In the genomic region with DNA sequence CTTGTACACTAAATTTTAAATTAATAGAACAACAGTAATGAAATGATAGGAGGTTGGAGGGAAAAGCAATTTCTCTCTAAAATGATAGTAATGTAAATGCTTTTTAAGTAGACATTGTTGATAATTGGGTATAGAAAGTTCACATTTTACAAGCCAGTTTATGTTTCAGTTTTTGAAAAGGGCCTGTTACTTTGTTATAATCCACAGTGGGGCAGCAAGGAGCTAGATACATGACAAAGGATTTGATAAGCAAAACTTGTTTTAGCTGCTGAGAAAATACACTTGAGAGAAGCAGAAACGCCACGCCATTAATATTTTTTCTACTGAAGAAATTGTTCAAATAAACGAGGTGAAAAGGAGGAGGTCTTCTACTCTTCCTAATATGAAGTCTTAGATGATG, we compare ENCODE assay signal across 10 cellular contexts. TPM values are rescaled to one million over a fixed set of nuclear protein-coding genes. Genes with fewer than 3 reads are reported as not detected.
A peak's percentile ranks its signal among the peaks of the same experiment; 100 is the strongest.
DNase-seq lines count a peak whose midpoint lies in the region; ATAC-seq and TF ChIP-seq lines count a peak whose summit lies in the region.
"Had no signal": no experiment of that assay in that cellular context is flagged by ENCODE, and none has a peak within 500 bp of the region (broad histone marks: within the 10 kb centered on the region; RNA-seq: fewer than 3 reads in every experiment).

No MANE protein-coding gene starts in this region.

- TF ChIP-seq CTCF in chondrocyte (IDR thresholded peaks at IDR 0.05), result peak; percentile 75
- TF ChIP-seq CTCF in neural cell (IDR thresholded peaks at IDR 0.05; ENCODE audit: poor library complexity, severe bottlenecking), result peak; percentile 61

- no peak for TF ChIP-seq EP300 in neural cell (conservative IDR thresholded peaks at IDR 0.05; ENCODE audit: poor library complexity, severe bottlenecking)

- H3K9ac ChIP-seq in neural cell (ENCODE audit: low read length), result no peak overlapping the region

- H3K27ac Mint-ChIP-seq in chondrocyte (ENCODE audit: unreplicated experiment), result no peak overlapping the region
- H3K27ac Mint-ChIP-seq: activated CD4-positive, alpha-beta memory T cell treated with anti-CD3 and anti-CD28 coated beads for 36 hours had no signal

- H4K20me1 ChIP-seq in neural cell (ENCODE audit: insufficient read depth), result no peaks in the 10 kb centered on the region

- peaks cover 11% of the 10 kb centered on the region for H3K36me3 ChIP-seq in neural cell (ENCODE audit: insufficient read depth, low read length)

- no peak for ATAC-seq in GM18505 (IDR thresholded peaks at IDR 0.05; ENCODE audit: unreplicated experiment)
- ATAC-seq in GM18861 (IDR thresholded peaks at IDR 0.05; ENCODE audit: unreplicated experiment), result no peak

- H2AFZ ChIP-seq in neural cell (ENCODE audit: low read depth, low read length), result no peak overlapping the region

- H3K9me3 ChIP-seq in neural cell (ENCODE audit: low read length), result no peaks in the 10 kb centered on the region

- no peaks in the 10 kb centered on the region for H3K9me3 Mint-ChIP-seq in chondrocyte (ENCODE audit: low read depth)
- H3K9me3 Mint-ChIP-seq: activated CD4-positive, alpha-beta memory T cell treated with anti-CD3 and anti-CD28 coated beads for 36 hours had no signal

- H3K79me2 ChIP-seq in neural cell (replicated peaks; ENCODE audit: insufficient read depth, low read length), result peaks cover 11% of the 10 kb centered on the region

- H3K36me3 Mint-ChIP-seq in chondrocyte (ENCODE audit: low read depth), result peaks cover 39% of the 10 kb centered on the region

- H3K4me3 ChIP-seq in neural cell (ENCODE audit: low read length), result no peak overlapping the region

- H3K27ac ChIP-seq in neural cell (ENCODE audit: low read length), result no peak overlapping the region

- intact Hi-C loops in posterior vena cava (cut with DNase I), result no loop called here

- no peaks in the 10 kb centered on the region for H3K9me2 ChIP-seq in neural cell (ENCODE audit: insufficient read depth, low read length)

- no peaks in the 10 kb centered on the region for H3K27me3 Mint-ChIP-seq in chondrocyte (ENCODE audit: low read depth)
- H3K27me3 Mint-ChIP-seq: activated CD4-positive, alpha-beta memory T cell treated with anti-CD3 and anti-CD28 coated beads for 36 hours had no signal

- no peaks in the 10 kb centered on the region for H3K27me3 ChIP-seq in neural cell (ENCODE audit: insufficient read depth, low read depth, low read length)

- H3K4me3 Mint-ChIP-seq in chondrocyte (ENCODE audit: unreplicated experiment), result no peak overlapping the region
- H3K4me3 Mint-ChIP-seq: activated CD4-positive, alpha-beta memory T cell treated with anti-CD3 and anti-CD28 coated beads for 36 hours had no signal

- DNase-seq in ELR (ENCODE audit: low read depth) (peak; percentile 42), MV-4-11 (lab: John Stamatoyannopoulos, UW) (peak; percentile 2), chondrocyte (ENCODE audit: low spot score) (no peak), posterior vena cava (ENCODE audit: low spot score) (no peak)
- no peak for DNase-seq in effector CD4-positive, alpha-beta T cell
- DNase-seq: activated CD4-positive, alpha-beta memory T cell treated with anti-CD3 and anti-CD28 coated beads for 36 hours; retina had no signal

- TF ChIP-seq RAD21 in neural cell (conservative IDR thresholded peaks at IDR 0.05), result peak; percentile 50

- peaks cover 3% of the 10 kb centered on the region for H3K4me1 Mint-ChIP-seq in chondrocyte (ENCODE audit: low read depth)

- no peaks in the 10 kb centered on the region for H3F3A ChIP-seq in neural cell (ENCODE audit: insufficient read depth, low read length, poor library complexity, severe bottlenecking)

- no peak for TF ChIP-seq POLR2A in GM18505 (IDR thresholded peaks at IDR 0.05; ENCODE audit: borderline replicate concordance, extremely low read depth, insufficient read depth, insufficient read length)

- no peak overlapping the region for H3K4me2 ChIP-seq in neural cell (ENCODE audit: low read length)

TF ChIP-seq in neural cell, 6 proteins besides CTCF, POLR2A, EP300 and RAD21:
- TF ChIP-seq, protein P1, sequence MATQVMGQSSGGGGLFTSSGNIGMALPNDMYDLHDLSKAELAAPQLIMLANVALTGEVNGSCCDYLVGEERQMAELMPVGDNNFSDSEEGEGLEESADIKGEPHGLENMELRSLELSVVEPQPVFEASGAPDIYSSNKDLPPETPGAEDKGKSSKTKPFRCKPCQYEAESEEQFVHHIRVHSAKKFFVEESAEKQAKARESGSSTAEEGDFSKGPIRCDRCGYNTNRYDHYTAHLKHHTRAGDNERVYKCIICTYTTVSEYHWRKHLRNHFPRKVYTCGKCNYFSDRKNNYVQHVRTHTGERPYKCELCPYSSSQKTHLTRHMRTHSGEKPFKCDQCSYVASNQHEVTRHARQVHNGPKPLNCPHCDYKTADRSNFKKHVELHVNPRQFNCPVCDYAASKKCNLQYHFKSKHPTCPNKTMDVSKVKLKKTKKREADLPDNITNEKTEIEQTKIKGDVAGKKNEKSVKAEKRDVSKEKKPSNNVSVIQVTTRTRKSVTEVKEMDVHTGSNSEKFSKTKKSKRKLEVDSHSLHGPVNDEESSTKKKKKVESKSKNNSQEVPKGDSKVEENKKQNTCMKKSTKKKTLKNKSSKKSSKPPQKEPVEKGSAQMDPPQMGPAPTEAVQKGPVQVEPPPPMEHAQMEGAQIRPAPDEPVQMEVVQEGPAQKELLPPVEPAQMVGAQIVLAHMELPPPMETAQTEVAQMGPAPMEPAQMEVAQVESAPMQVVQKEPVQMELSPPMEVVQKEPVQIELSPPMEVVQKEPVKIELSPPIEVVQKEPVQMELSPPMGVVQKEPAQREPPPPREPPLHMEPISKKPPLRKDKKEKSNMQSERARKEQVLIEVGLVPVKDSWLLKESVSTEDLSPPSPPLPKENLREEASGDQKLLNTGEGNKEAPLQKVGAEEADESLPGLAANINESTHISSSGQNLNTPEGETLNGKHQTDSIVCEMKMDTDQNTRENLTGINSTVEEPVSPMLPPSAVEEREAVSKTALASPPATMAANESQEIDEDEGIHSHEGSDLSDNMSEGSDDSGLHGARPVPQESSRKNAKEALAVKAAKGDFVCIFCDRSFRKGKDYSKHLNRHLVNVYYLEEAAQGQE (IDR thresholded peaks at IDR 0.05; ENCODE audit: borderline replicate concordance), result no peak
- TF ChIP-seq SMC3 (conservative IDR thresholded peaks at IDR 0.05; ENCODE audit: poor library complexity), result peak; percentile 61

RNA-seq across cellular contexts. Expression of a gene that starts 30.2 kb away (rescaled TPM):
- total RNA-seq in chondrocyte (49.1 to 68.2 TPM (median 51.0 TPM) in 3 replicates), posterior vena cava (10 to 100 TPM; 56.1 to 62.0 TPM)
- 63.0 and 73.6 TPM in 2 replicates for polyA plus RNA-seq in neural cell
- 200 and 218 TPM in 2 replicates for polyA minus RNA-seq in neural cell

Comparison
In these comparisons a context has a peak if more than half of its experiments do, and no peak if none do; other contexts are left out.
1. DNase-seq: peak in ELR (single experiment) and MV-4-11 (single experiment); none in chondrocyte (single experiment), effector CD4-positive, alpha-beta T cell (single experiment) and posterior vena cava (single experiment).